In the genomic region with DNA sequence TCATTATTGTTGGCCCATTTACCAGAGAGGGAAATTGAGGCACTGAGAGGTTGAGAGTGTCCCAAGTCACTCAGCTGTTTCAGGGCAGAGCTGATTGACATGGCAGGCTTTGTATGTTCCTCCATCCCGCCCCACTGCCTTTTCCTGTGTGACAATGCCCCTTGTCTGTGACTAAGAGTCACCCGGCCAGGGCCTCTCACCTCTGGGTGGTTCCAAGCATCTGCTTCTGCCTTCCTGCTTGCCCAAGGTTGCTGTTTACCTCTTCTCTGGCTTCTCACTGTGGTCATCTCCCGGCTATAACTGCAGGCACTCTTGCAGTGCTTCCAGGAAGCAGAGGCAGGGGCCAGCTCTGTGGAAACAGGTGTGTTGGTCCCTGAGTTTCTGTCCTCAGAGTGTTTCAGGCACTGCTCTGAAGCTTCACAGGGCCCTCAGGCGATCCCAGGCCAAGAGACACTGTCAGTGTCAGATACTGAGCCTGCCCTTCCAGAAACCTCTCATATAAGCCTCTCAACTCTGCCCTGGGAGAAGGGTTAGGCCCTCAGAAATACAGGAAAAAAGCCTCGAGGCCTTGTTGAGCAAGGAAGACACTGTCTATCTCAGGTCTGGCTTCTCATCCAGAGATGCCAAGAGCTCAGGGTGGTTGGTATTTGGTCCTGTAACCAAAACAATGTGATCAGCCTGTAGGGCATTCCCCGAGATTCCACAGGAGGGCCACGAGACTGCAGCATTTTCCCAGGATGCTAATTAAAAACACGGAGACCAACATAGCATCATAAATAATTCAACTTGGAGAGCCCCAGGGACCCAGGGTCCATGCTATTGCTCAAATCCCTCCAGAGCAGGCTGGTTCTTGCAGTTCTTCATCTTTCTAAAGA, we compare ENCODE assay signal across 13 cellular contexts. TPM values are rescaled to one million over a fixed set of nuclear protein-coding genes. Genes with fewer than 3 reads are reported as not detected.
A peak's percentile ranks its signal among the peaks of the same experiment; 100 is the strongest.
DNase-seq lines count a peak whose midpoint lies in the region; ATAC-seq lines count a peak whose summit lies in the region.
"Had no signal": no experiment of that assay in that cellular context is flagged by ENCODE, and none has a peak within 500 bp of the region (broad histone marks: within the 10 kb centered on the region; RNA-seq: fewer than 3 reads in every experiment).

No MANE protein-coding gene starts in this region.

- H3K36me3 Mint-ChIP-seq in activated T-helper 17 cell treated with anti-CD3 and anti-CD28 coated beads, Interleukin-2, amount 50 U/mL, for 72 hours (ENCODE audit: low read depth), result no peaks in the 10 kb centered on the region

- ATAC-seq in activated T-helper 17 cell treated with anti-CD3 and anti-CD28 coated beads, Interleukin-2, amount 50 U/mL, for 72 hours (replicated peaks), result no peak
- no peak for ATAC-seq in GM21447 (IDR thresholded peaks at IDR 0.05; ENCODE audit: unreplicated experiment)
- ATAC-seq: pancreas had no signal

- no peaks in the 10 kb centered on the region for H3K4me1 Mint-ChIP-seq in activated T-helper 17 cell treated with anti-CD3 and anti-CD28 coated beads, Interleukin-2, amount 50 U/mL, for 72 hours

- H3K9me3 Mint-ChIP-seq in activated T-helper 17 cell treated with anti-CD3 and anti-CD28 coated beads, Interleukin-2, amount 50 U/mL, for 72 hours, result no peaks in the 10 kb centered on the region

- H3K4me3 Mint-ChIP-seq in activated T-helper 17 cell treated with anti-CD3 and anti-CD28 coated beads, Interleukin-2, amount 50 U/mL, for 72 hours, result no peak overlapping the region

- no peaks in the 10 kb centered on the region for H3K27me3 Mint-ChIP-seq in activated T-helper 17 cell treated with anti-CD3 and anti-CD28 coated beads, Interleukin-2, amount 50 U/mL, for 72 hours

- H3K27ac Mint-ChIP-seq in activated T-helper 17 cell treated with anti-CD3 and anti-CD28 coated beads, Interleukin-2, amount 50 U/mL, for 72 hours, result peak overlapping the region; percentile 25

- peak; percentile 9 for DNase-seq in activated CD4-positive, alpha-beta T cell treated with anti-CD3 and anti-CD28 coated beads for 48 hours
- DNase-seq in activated CD4-positive, alpha-beta T cell treated with anti-CD3 and anti-CD28 coated beads for 4 hours, result no peak
- DNase-seq in ELF-1 (ENCODE audit: low read depth, low spot score) (peak; percentile 76), left kidney (ENCODE audit: low read depth, low spot score) (peak; percentile 7), iPS-NIHi11 (ENCODE audit: low spot score) (no peak), hypothalamus (lab: John Stamatoyannopoulos, UW) (no peak)
- DNase-seq: anterior cingulate cortex; midbrain; NCI-H2107; pancreas; stimulated activated CD4-positive, alpha-beta T cell treated with anti-CD3 and anti-CD28 coated beads, Interleukin-12 subunit alpha, Interleukin-12 subunit beta, amount 100 ng/mL, for 4 hours had no signal

RNA-seq across cellular contexts. Expression of a gene that starts 42.0 kb away (rescaled TPM):
- total RNA-seq in activated T-helper 17 cell treated with anti-CD3 and anti-CD28 coated beads, Interleukin-2, amount 50 U/mL, for 72 hours, result under 1 TPM in 1 of 2 donors, not detected in 1; 0.26 TPM

Comparison
In these comparisons a context has a peak if more than half of its experiments do, and no peak if none do; other contexts are left out.
1. DNase-seq: peak in activated CD4-positive, alpha-beta T cell treated with anti-CD3 and anti-CD28 coated beads for 48 hours (single experiment), ELF-1 (single experiment) and left kidney (single experiment); none in activated CD4-positive, alpha-beta T cell treated with anti-CD3 and anti-CD28 coated beads for 4 hours (0 of 2), iPS-NIHi11 (single experiment) and hypothalamus (0 of 51).